In genomic region chr2:74037379-74037860, GRCh38 we compare ENCODE assay signal across 8 cellular contexts.
DNase-seq lines count a peak whose midpoint lies in the region; ATAC-seq and TF ChIP-seq lines count a peak whose summit lies in the region.

No MANE protein-coding gene starts in this region.

- ATAC-seq in GM18499 (IDR thresholded peaks at IDR 0.05; ENCODE audit: insufficient read depth, unreplicated experiment): peak; percentile 39
- peak; percentile 56 for ATAC-seq in HG02642 (IDR thresholded peaks at IDR 0.05; ENCODE audit: poor library complexity, unreplicated experiment)
- ATAC-seq in SK-N-SH treated with all-trans-retinoic acid at 6 μM for 48 hours: no peak

- DNase-seq in OCI-M2 (lab: John Stamatoyannopoulos, UW; ENCODE audit: unreplicated experiment): peak; percentile 35
- DNase-seq in inferior parietal cortex (ENCODE audit: extremely low spot score): peak; percentile 46
- no peak for DNase-seq in NK-92 (lab: John Stamatoyannopoulos, UW; ENCODE audit: unreplicated experiment)
- no peak for DNase-seq in NCI-H2029 (lab: John Stamatoyannopoulos, UW)
- DNase-seq in epidermal melanocyte (ENCODE audit: insufficient read length, low spot score): no peak

TF ChIP-seq in SK-N-SH treated with all-trans-retinoic acid at 6 μM for 48 hours, 23 proteins besides CTCF, POLR2A, EP300 and RAD21:
- TF ChIP-seq OSR1 (CRISPR knock-in tag; IDR thresholded peaks at IDR 0.05) (no peak), BACH2 (CRISPR knock-in tag; IDR thresholded peaks at IDR 0.05; ENCODE audit: borderline replicate concordance) (no peak), CSRNP3 (CRISPR knock-in tag; IDR thresholded peaks at IDR 0.05) (no peak), ZNF70 (CRISPR knock-in tag; IDR thresholded peaks at IDR 0.05) (no peak), ARNTL (CRISPR knock-in tag; IDR thresholded peaks at IDR 0.05; ENCODE audit: borderline replicate concordance, low read depth) (no peak), ZFP3 (CRISPR knock-in tag; IDR thresholded peaks at IDR 0.05) (no peak), CREB5 (CRISPR knock-in tag; IDR thresholded peaks at IDR 0.05; ENCODE audit: low read depth) (no peak), PPARA (CRISPR knock-in tag; IDR thresholded peaks at IDR 0.05; ENCODE audit: borderline replicate concordance) (no peak), ZNF565 (CRISPR knock-in tag; conservative IDR thresholded peaks at IDR 0.05; ENCODE audit: low read depth) (no peak), ZNF8 (CRISPR knock-in tag; IDR thresholded peaks at IDR 0.05) (no peak), ZC3H10 (CRISPR knock-in tag; IDR thresholded peaks at IDR 0.05) (no peak), RARB (CRISPR knock-in tag; IDR thresholded peaks at IDR 0.05) (no peak), ZFP30 (CRISPR knock-in tag; IDR thresholded peaks at IDR 0.05) (no peak), GLIS3 (CRISPR knock-in tag; IDR thresholded peaks at IDR 0.05) (no peak), ISL1 (CRISPR knock-in tag; IDR thresholded peaks at IDR 0.05) (no peak), TCF4 (CRISPR knock-in tag; IDR thresholded peaks at IDR 0.05; ENCODE audit: borderline replicate concordance) (no peak)
- TF ChIP-seq, protein P1, sequence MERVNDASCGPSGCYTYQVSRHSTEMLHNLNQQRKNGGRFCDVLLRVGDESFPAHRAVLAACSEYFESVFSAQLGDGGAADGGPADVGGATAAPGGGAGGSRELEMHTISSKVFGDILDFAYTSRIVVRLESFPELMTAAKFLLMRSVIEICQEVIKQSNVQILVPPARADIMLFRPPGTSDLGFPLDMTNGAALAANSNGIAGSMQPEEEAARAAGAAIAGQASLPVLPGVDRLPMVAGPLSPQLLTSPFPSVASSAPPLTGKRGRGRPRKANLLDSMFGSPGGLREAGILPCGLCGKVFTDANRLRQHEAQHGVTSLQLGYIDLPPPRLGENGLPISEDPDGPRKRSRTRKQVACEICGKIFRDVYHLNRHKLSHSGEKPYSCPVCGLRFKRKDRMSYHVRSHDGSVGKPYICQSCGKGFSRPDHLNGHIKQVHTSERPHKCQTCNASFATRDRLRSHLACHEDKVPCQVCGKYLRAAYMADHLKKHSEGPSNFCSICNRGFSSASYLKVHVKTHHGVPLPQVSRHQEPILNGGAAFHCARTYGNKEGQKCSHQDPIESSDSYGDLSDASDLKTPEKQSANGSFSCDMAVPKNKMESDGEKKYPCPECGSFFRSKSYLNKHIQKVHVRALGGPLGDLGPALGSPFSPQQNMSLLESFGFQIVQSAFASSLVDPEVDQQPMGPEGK (CRISPR knock-in tag; IDR thresholded peaks at IDR 0.05; ENCODE audit: borderline replicate concordance): no peak
- TF ChIP-seq, protein P2, sequence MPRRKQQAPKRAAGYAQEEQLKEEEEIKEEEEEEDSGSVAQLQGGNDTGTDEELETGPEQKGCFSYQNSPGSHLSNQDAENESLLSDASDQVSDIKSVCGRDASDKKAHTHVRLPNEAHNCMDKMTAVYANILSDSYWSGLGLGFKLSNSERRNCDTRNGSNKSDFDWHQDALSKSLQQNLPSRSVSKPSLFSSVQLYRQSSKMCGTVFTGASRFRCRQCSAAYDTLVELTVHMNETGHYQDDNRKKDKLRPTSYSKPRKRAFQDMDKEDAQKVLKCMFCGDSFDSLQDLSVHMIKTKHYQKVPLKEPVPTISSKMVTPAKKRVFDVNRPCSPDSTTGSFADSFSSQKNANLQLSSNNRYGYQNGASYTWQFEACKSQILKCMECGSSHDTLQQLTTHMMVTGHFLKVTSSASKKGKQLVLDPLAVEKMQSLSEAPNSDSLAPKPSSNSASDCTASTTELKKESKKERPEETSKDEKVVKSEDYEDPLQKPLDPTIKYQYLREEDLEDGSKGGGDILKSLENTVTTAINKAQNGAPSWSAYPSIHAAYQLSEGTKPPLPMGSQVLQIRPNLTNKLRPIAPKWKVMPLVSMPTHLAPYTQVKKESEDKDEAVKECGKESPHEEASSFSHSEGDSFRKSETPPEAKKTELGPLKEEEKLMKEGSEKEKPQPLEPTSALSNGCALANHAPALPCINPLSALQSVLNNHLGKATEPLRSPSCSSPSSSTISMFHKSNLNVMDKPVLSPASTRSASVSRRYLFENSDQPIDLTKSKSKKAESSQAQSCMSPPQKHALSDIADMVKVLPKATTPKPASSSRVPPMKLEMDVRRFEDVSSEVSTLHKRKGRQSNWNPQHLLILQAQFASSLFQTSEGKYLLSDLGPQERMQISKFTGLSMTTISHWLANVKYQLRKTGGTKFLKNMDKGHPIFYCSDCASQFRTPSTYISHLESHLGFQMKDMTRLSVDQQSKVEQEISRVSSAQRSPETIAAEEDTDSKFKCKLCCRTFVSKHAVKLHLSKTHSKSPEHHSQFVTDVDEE (CRISPR knock-in tag; IDR thresholded peaks at IDR 0.05): no peak
TF ChIP-seq in SK-N-SH treated with all-trans-retinoic acid at 6 μM for 48 hours: peak in this region for 0.

Comparison
In these comparisons a context has a peak if more than half of its experiments do, and no peak if none do; other contexts are left out.
1. DNase-seq: peak in OCI-M2 (single experiment) and inferior parietal cortex (single experiment); none in NK-92 (single experiment), NCI-H2029 (single experiment) and epidermal melanocyte (single experiment).